ENCODE assay signal across 15 cellular contexts in the genomic region with DNA sequence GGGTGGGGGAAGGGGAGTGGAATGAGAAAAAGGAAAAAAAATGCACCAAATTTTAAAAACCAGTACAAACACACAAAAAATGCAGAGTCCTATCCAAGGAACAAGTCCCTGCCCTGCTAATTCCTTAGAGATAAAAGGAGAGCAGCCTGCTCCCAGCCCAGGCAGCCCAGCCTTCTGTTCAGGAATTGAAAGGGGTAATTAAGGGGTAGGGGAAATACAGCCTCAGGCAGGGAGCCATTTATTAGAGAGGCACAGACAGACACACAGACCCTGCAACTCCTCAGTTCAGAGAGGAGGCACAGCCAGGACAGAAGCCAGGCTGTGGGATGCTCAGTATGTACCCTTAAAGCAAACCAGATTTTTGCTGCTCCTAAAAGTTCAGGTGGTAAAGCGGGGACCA.
"Had no signal": no experiment of that assay in that cellular context is flagged by ENCODE, and none has a peak within 500 bp of the region (broad histone marks: within the 10 kb centered on the region; RNA-seq: fewer than 3 reads in every experiment).

No MANE protein-coding gene starts in this region.

- H3K27me3 ChIP-seq: right atrium auricular region, uterus had no signal

- H3K4me1 Mint-ChIP-seq: activated naive CD8-positive, alpha-beta T cell treated with anti-CD3 and anti-CD28 coated beads for 36 hours had no signal

- H3K4me3 ChIP-seq: lung, right atrium auricular region, tibial artery, uterus had no signal

- H3K27ac ChIP-seq: foreskin keratinocyte, right atrium auricular region, tibial artery, uterus had no signal

- H3K9me3 ChIP-seq: uterus had no signal

- H3K4me1 ChIP-seq: foreskin keratinocyte, uterus had no signal

- H3K36me3 Mint-ChIP-seq: activated naive CD8-positive, alpha-beta T cell treated with anti-CD3 and anti-CD28 coated beads for 36 hours had no signal

- H3K4me3 Mint-ChIP-seq: activated naive CD8-positive, alpha-beta T cell treated with anti-CD3 and anti-CD28 coated beads for 36 hours; activated T-cell treated with anti-CD3 and anti-CD28 coated beads, Interleukin-2, amount 50 U/mL, for 72 hours; nephron progenitor cell had no signal

- H3K9me3 Mint-ChIP-seq: activated naive CD8-positive, alpha-beta T cell treated with anti-CD3 and anti-CD28 coated beads for 36 hours; activated T-cell treated with anti-CD3 and anti-CD28 coated beads, Interleukin-2, amount 50 U/mL, for 72 hours had no signal

- DNase-seq: activated CD4-positive, alpha-beta T cell treated with anti-CD3 and anti-CD28 coated beads, Interleukin-2, amount 50 U/mL, for 4 hours; activated naive CD8-positive, alpha-beta T cell treated with anti-CD3 and anti-CD28 coated beads for 36 hours; activated T-cell treated with anti-CD3 and anti-CD28 coated beads, Interleukin-2, amount 50 U/mL, for 72 hours; caudate nucleus; foreskin keratinocyte; kidney; nephron progenitor cell; stimulated activated CD4-positive, alpha-beta T cell treated with anti-CD3 and anti-CD28 coated beads, Interleukin-2, amount 100 ng/mL, for 24 hours; stimulated activated naive CD8-positive, alpha-beta T cell treated with anti-CD3 and anti-CD28 coated beads, Interleukin-15, Interleukin-2, amounts not matched to agents 100 U/mL and 50 U/mL, for 24 hours; substantia nigra; tibial artery; uterus had no signal

- H3K27me3 Mint-ChIP-seq: progenitor cell of endocrine pancreas had no signal

- H3K36me3 ChIP-seq: right atrium auricular region, uterus had no signal

- H3K27ac Mint-ChIP-seq: activated naive CD8-positive, alpha-beta T cell treated with anti-CD3 and anti-CD28 coated beads for 36 hours; activated T-cell treated with anti-CD3 and anti-CD28 coated beads, Interleukin-2, amount 50 U/mL, for 72 hours; nephron progenitor cell; progenitor cell of endocrine pancreas had no signal
